ENCODE assay signal across 13 cellular contexts in genomic region chr13:41401371-41401770, GRCh38. TPM values are rescaled to one million over a fixed set of nuclear protein-coding genes. Genes with fewer than 3 reads are reported as not detected.
DNase-seq lines count a peak whose midpoint lies in the region; ATAC-seq and TF ChIP-seq lines count a peak whose summit lies in the region.
"Had no signal": no experiment of that assay in that cellular context is flagged by ENCODE, and none has a peak within 500 bp of the region (broad histone marks: within the 10 kb centered on the region; RNA-seq: fewer than 3 reads in every experiment).

No MANE protein-coding gene starts in this region.

- no peak overlapping the region for H3K4me2 ChIP-seq in MM.1S (ENCODE audit: low read depth, low read length)

- DNase-seq in ELF-1 (ENCODE audit: low read depth, low spot score) = peak; percentile 45
- no peak for DNase-seq in Panc1 (ENCODE audit: low read depth, low spot score)
- DNase-seq in foreskin keratinocyte = no peak
- DNase-seq in left colon = no peak
- DNase-seq in MM.1S = no peak
- DNase-seq: activated CD8-positive, alpha-beta T cell treated with anti-CD3 and anti-CD28 coated beads, Interleukin-2, amount 10 ng/mL, durations not matched to agents 7 days and 5 days; caudate nucleus; NCI-H1417 treated with DMSO at 0.1 percent for 48 hours; NCI-H345; pancreas had no signal

- in situ Hi-C loops in Panc1 (cut with HindIII; ENCODE audit: low pct_unique_long_range_greater_than_20kb, low sequenced_read_pairs) = no loop called here

- CTCF ChIA-PET in Panc1 (lab: Charles Lee) = no interaction called here

- no peaks in the 10 kb centered on the region for H3K9me3 ChIP-seq in Panc1 (ENCODE audit: control insufficient read depth, insufficient read depth, low read depth, low read length)
- no peaks in the 10 kb centered on the region for H3K9me3 ChIP-seq in MM.1S (replicated peaks; ENCODE audit: insufficient read depth, low read length)
- H3K9me3 ChIP-seq: adrenal gland, pancreas had no signal

- no peaks in the 10 kb centered on the region; the same call in 1 of the 2 replicates for H3K4me1 ChIP-seq in Panc1 (ENCODE audit: control insufficient read depth, insufficient read depth, low read length)
- H3K4me1 ChIP-seq in foreskin keratinocyte = peaks cover 14% of the 10 kb centered on the region
- no peaks in the 10 kb centered on the region for H3K4me1 ChIP-seq in MM.1S (ENCODE audit: low read length)
- H3K4me1 ChIP-seq: adrenal gland, pancreas had no signal

- H3K9me2 ChIP-seq in MM.1S (replicated peaks; ENCODE audit: insufficient read depth, low read length) = no peaks in the 10 kb centered on the region

- H3K9ac ChIP-seq in MM.1S (ENCODE audit: low read length) = no peak overlapping the region

- H3K4me3 ChIP-seq in Panc1 (ENCODE audit: low read depth in 2 of 2, low read length in 2 of 2) = no peak overlapping the region
- no peak overlapping the region for H3K4me3 ChIP-seq in MM.1S (ENCODE audit: low read length)
- H3K4me3 ChIP-seq: adrenal gland, pancreas had no signal

- POLR2A ChIA-PET in Panc1 (lab: Charles Lee) = no interaction called here

- no peaks in the 10 kb centered on the region for H3K79me2 ChIP-seq in MM.1S (ENCODE audit: low read length)

- TF ChIP-seq CTCF in C4-2B (conservative IDR thresholded peaks at IDR 0.05) = peak; percentile 17
- 0 out of 2 replicates have a peak, but pooled peaks have one; percentile 11 for TF ChIP-seq CTCF in Panc1 (IDR thresholded peaks at IDR 0.05)
- peak; percentile 5 for TF ChIP-seq CTCF in foreskin keratinocyte (conservative IDR thresholded peaks at IDR 0.05)
- no peak for TF ChIP-seq CTCF in MM.1S (IDR thresholded peaks at IDR 0.05; ENCODE audit: low read length)

- ATAC-seq in Panc1 (no peak), foreskin keratinocyte (no peak), left colon (no peak), HG02885 (IDR thresholded peaks at IDR 0.05; ENCODE audit: poor library complexity, unreplicated experiment) (no peak)
- ATAC-seq: activated CD8-positive, alpha-beta T cell treated with anti-CD3 and anti-CD28 coated beads, Interleukin-2, amount 10 ng/mL, durations not matched to agents 7 days and 5 days; pancreas had no signal

- no peaks in the 10 kb centered on the region for H4K20me1 ChIP-seq in MM.1S (ENCODE audit: insufficient read depth, low read length)

- BruUV-seq in Panc1 (replicated peaks; lab: Mats Ljungman, UMichigan) = no TSS peak

- intact Hi-C loops in Panc1 (cut with micrococcal nuclease; ENCODE audit: unreplicated experiment) = no loop called here
- intact Hi-C loops in left colon (cut with DNase I, micrococcal nuclease) = no loop called here

- H3K36me3 ChIP-seq in Panc1 (ENCODE audit: control insufficient read depth, insufficient read depth, low read length) (no peaks in the 10 kb centered on the region), MM.1S (replicated peaks; ENCODE audit: insufficient read depth, low read length) (no peaks in the 10 kb centered on the region)
- H3K36me3 ChIP-seq: adrenal gland, pancreas had no signal

- no peak overlapping the region for H2AFZ ChIP-seq in MM.1S (ENCODE audit: low read length)

- H3K27me3 ChIP-seq in Panc1 (ENCODE audit: control insufficient read depth, insufficient read depth, low read length) (no peaks in the 10 kb centered on the region), foreskin keratinocyte (no peaks in the 10 kb centered on the region), MM.1S (replicated peaks; ENCODE audit: insufficient read depth, low read length) (no peaks in the 10 kb centered on the region)
- H3K27me3 ChIP-seq: adrenal gland, pancreas had no signal

- no peaks in the 10 kb centered on the region for H3F3A ChIP-seq in MM.1S (ENCODE audit: insufficient read depth, low read length)

- H3K27ac ChIP-seq in C4-2B = no peak overlapping the region
- H3K27ac ChIP-seq in Panc1 (ENCODE audit: low read length) = no peak overlapping the region
- no peak overlapping the region for H3K27ac ChIP-seq in foreskin keratinocyte
- H3K27ac ChIP-seq in MM.1S (ENCODE audit: low read length) = no peak overlapping the region
- H3K27ac ChIP-seq: adrenal gland, pancreas had no signal

RNA-seq across cellular contexts. Expression of gene RGCC, which starts 56.0 kb away (rescaled TPM):
- 6.7 TPM for total RNA-seq in Panc1 (2021; ENCODE audit: unreplicated experiment)
- 8.5 TPM for polyA plus RNA-seq in Panc1 (2012; ENCODE audit: insufficient read length)
- total RNA-seq in foreskin keratinocyte = 0.51 and 0.88 TPM in 2 replicates
- 0.74 and 1.1 TPM in 2 replicates for polyA plus RNA-seq in foreskin keratinocyte
- 1 to 10 TPM; 5.7 to 6.4 TPM for total RNA-seq in left colon
